ENCODE assay signal across 2 cellular contexts in genomic region chr9:127966416-127967150, GRCh38.
TF ChIP-seq lines count a peak whose summit lies in the region.

No MANE protein-coding gene starts in this region.

TF ChIP-seq in liver, 16 proteins besides CTCF, POLR2A, EP300 and RAD21:
- TF ChIP-seq YY1 (IDR thresholded peaks at IDR 0.05) (no peak), ZBTB33 (IDR thresholded peaks at IDR 0.05) (no peak), GABPA (IDR thresholded peaks at IDR 0.05 in 1 of 2, conservative IDR thresholded peaks at IDR 0.05 in 1 of 2) (no peak), NR2F2 (IDR thresholded peaks at IDR 0.05) (peak; percentile 25), SP1 (IDR thresholded peaks at IDR 0.05) (no peak), ATF3 (IDR thresholded peaks at IDR 0.05) (no peak), FOXA2 (IDR thresholded peaks at IDR 0.05) (no peak), EGR1 (IDR thresholded peaks at IDR 0.05; ENCODE audit: low read depth in 2 of 2) (no peak), JUND (IDR thresholded peaks at IDR 0.05) (no peak)

TF ChIP-seq in HepG2, 621 proteins besides CTCF, POLR2A, EP300 and RAD21:
- no peak for TF ChIP-seq HMGXB3 (CRISPR knock-in tag; IDR thresholded peaks at IDR 0.05; ENCODE audit: borderline replicate concordance)
- TF ChIP-seq CENPT (CRISPR knock-in tag; IDR thresholded peaks at IDR 0.05; ENCODE audit: low read depth) = no peak
- TF ChIP-seq SOX5 (CRISPR knock-in tag; IDR thresholded peaks at IDR 0.05; ENCODE audit: borderline replicate concordance) = no peak
- no peak for TF ChIP-seq GATA4 (IDR thresholded peaks at IDR 0.05; ENCODE audit: borderline replicate concordance, low read depth)
- no peak for TF ChIP-seq FUBP1 (CRISPR knock-in tag; IDR thresholded peaks at IDR 0.05; ENCODE audit: borderline replicate concordance)
- TF ChIP-seq SMYD3 (CRISPR knock-in tag; IDR thresholded peaks at IDR 0.05) = no peak
- no peak for TF ChIP-seq ZNF776 (CRISPR knock-in tag; IDR thresholded peaks at IDR 0.05)
- no peak for TF ChIP-seq ZNF629 (CRISPR knock-in tag; conservative IDR thresholded peaks at IDR 0.05)
- no peak for TF ChIP-seq CERS6 (CRISPR knock-in tag; IDR thresholded peaks at IDR 0.05)
- no peak for TF ChIP-seq DPF2 (CRISPR knock-in tag; IDR thresholded peaks at IDR 0.05; ENCODE audit: borderline replicate concordance, low read depth)
- no peak for TF ChIP-seq NFKB2 (CRISPR knock-in tag; IDR thresholded peaks at IDR 0.05; ENCODE audit: borderline replicate concordance)
- TF ChIP-seq ZNF619 (CRISPR knock-in tag; IDR thresholded peaks at IDR 0.05) = no peak
- TF ChIP-seq GPBP1L1 (CRISPR knock-in tag; IDR thresholded peaks at IDR 0.05) = no peak
- TF ChIP-seq ZNF609 (CRISPR knock-in tag; IDR thresholded peaks at IDR 0.05; ENCODE audit: borderline replicate concordance) = no peak
- no peak for TF ChIP-seq ZHX1 (CRISPR knock-in tag; IDR thresholded peaks at IDR 0.05; ENCODE audit: low read depth)
- TF ChIP-seq ZIK1 (CRISPR knock-in tag; IDR thresholded peaks at IDR 0.05; ENCODE audit: borderline replicate concordance, low read depth) = no peak
